Comparison of ENCODE assay signal across 15 cellular contexts in genomic region chr3:189529468-189529867, GRCh38.
DNase-seq lines count a peak whose midpoint lies in the region; ATAC-seq lines count a peak whose summit lies in the region.
"Had no signal": no experiment of that assay in that cellular context is flagged by ENCODE, and none has a peak within 500 bp of the region (broad histone marks: within the 10 kb centered on the region; RNA-seq: fewer than 3 reads in every experiment).

No MANE protein-coding gene starts in this region.

- peak overlapping the region; percentile 43 for H3K4me3 Mint-ChIP-seq in activated naive CD4-positive, alpha-beta T cell treated with anti-CD3 and anti-CD28 coated beads, Interleukin-2, amount 50 U/mL, for 24 hours
- no peak overlapping the region for H3K4me3 Mint-ChIP-seq in activated naive CD4-positive, alpha-beta T cell treated with anti-CD3 and anti-CD28 coated beads, Interleukin-2, amount 10 ng/mL, durations not matched to agents 7 days and 5 days
- peak overlapping the region; percentile 50 for H3K4me3 Mint-ChIP-seq in stimulated activated naive CD8-positive, alpha-beta T cell treated with anti-CD3 and anti-CD28 coated beads, Interleukin-15, Interleukin-2, amounts not matched to agents 100 ng/mL and 50 ng/mL, for 24 hours
- H3K4me3 Mint-ChIP-seq: brain had no signal

- CTCF ChIA-PET in activated naive CD4-positive, alpha-beta T cell treated with anti-CD3 and anti-CD28 coated beads, Interleukin-2, amount 10 ng/mL, durations not matched to agents 7 days and 5 days (lab: Charles Lee), result interaction anchor here (0.8 kb wide), 1 partner anchor 256 kb away, joined by 4 read pairs; no protein-coding TSS in a partner anchor

- peaks cover 28% of the 10 kb centered on the region for H3K4me1 Mint-ChIP-seq in activated naive CD4-positive, alpha-beta T cell treated with anti-CD3 and anti-CD28 coated beads, Interleukin-2, amount 50 U/mL, for 24 hours
- H3K4me1 Mint-ChIP-seq in activated naive CD4-positive, alpha-beta T cell treated with anti-CD3 and anti-CD28 coated beads, Interleukin-2, amount 10 ng/mL, durations not matched to agents 7 days and 5 days, result peaks cover 3% of the 10 kb centered on the region
- peaks cover 32% of the 10 kb centered on the region for H3K4me1 Mint-ChIP-seq in stimulated activated naive CD8-positive, alpha-beta T cell treated with anti-CD3 and anti-CD28 coated beads, Interleukin-15, Interleukin-2, amounts not matched to agents 100 ng/mL and 50 ng/mL, for 24 hours (ENCODE audit: low read depth)
- H3K4me1 Mint-ChIP-seq: brain had no signal

- H3K27ac Mint-ChIP-seq in activated naive CD4-positive, alpha-beta T cell treated with anti-CD3 and anti-CD28 coated beads, Interleukin-2, amount 50 U/mL, for 24 hours, result peak overlapping the region; percentile 98
- no peak overlapping the region for H3K27ac Mint-ChIP-seq in activated naive CD4-positive, alpha-beta T cell treated with anti-CD3 and anti-CD28 coated beads, Interleukin-2, amount 10 ng/mL, durations not matched to agents 7 days and 5 days
- peak overlapping the region; percentile 93 for H3K27ac Mint-ChIP-seq in stimulated activated naive CD8-positive, alpha-beta T cell treated with anti-CD3 and anti-CD28 coated beads, Interleukin-15, Interleukin-2, amounts not matched to agents 100 ng/mL and 50 ng/mL, for 24 hours
- H3K27ac Mint-ChIP-seq: brain had no signal

- ATAC-seq in GM21529 (IDR thresholded peaks at IDR 0.05; ENCODE audit: unreplicated experiment) (peak; percentile 66), HG03378 (IDR thresholded peaks at IDR 0.05; ENCODE audit: unreplicated experiment) (peak; percentile 75), HG03095 (IDR thresholded peaks at IDR 0.05; ENCODE audit: unreplicated experiment) (no peak)
- ATAC-seq: left ventricle myocardium superior, PC-3 had no signal

- DNase-seq in activated naive CD4-positive, alpha-beta T cell treated with anti-CD3 and anti-CD28 coated beads, Interleukin-2, amount 10 ng/mL, durations not matched to agents 7 days and 5 days, result no peak
- DNase-seq in NCI-H1930 (lab: John Stamatoyannopoulos, UW), result no peak
- no peak for DNase-seq in stimulated activated CD4-positive, alpha-beta T cell treated with anti-CD3 and anti-CD28 coated beads, Interleukin-4, amount 100 ng/mL, for 24 hours
- DNase-seq: DMS 273 treated with DMSO at 0.1 percent for 48 hours, KBM-7, left ventricle myocardium superior, NCI-H446, PC-3, tibial artery had no signal

- H3K9me3 Mint-ChIP-seq in activated naive CD4-positive, alpha-beta T cell treated with anti-CD3 and anti-CD28 coated beads, Interleukin-2, amount 50 U/mL, for 24 hours, result peaks cover 13% of the 10 kb centered on the region
- peaks cover 8% of the 10 kb centered on the region for H3K9me3 Mint-ChIP-seq in activated naive CD4-positive, alpha-beta T cell treated with anti-CD3 and anti-CD28 coated beads, Interleukin-2, amount 10 ng/mL, durations not matched to agents 7 days and 5 days
- H3K9me3 Mint-ChIP-seq in stimulated activated naive CD8-positive, alpha-beta T cell treated with anti-CD3 and anti-CD28 coated beads, Interleukin-15, Interleukin-2, amounts not matched to agents 100 ng/mL and 50 ng/mL, for 24 hours, result peaks cover 17% of the 10 kb centered on the region

- no peaks in the 10 kb centered on the region for H3K27me3 Mint-ChIP-seq in activated naive CD4-positive, alpha-beta T cell treated with anti-CD3 and anti-CD28 coated beads, Interleukin-2, amount 50 U/mL, for 24 hours
- no peaks in the 10 kb centered on the region for H3K27me3 Mint-ChIP-seq in activated naive CD4-positive, alpha-beta T cell treated with anti-CD3 and anti-CD28 coated beads, Interleukin-2, amount 10 ng/mL, durations not matched to agents 7 days and 5 days
- H3K27me3 Mint-ChIP-seq in stimulated activated naive CD8-positive, alpha-beta T cell treated with anti-CD3 and anti-CD28 coated beads, Interleukin-15, Interleukin-2, amounts not matched to agents 100 ng/mL and 50 ng/mL, for 24 hours, result no peaks in the 10 kb centered on the region

- no peaks in the 10 kb centered on the region for H3K36me3 Mint-ChIP-seq in activated naive CD4-positive, alpha-beta T cell treated with anti-CD3 and anti-CD28 coated beads, Interleukin-2, amount 50 U/mL, for 24 hours
- H3K36me3 Mint-ChIP-seq in activated naive CD4-positive, alpha-beta T cell treated with anti-CD3 and anti-CD28 coated beads, Interleukin-2, amount 10 ng/mL, durations not matched to agents 7 days and 5 days, result no peaks in the 10 kb centered on the region
- H3K36me3 Mint-ChIP-seq in stimulated activated naive CD8-positive, alpha-beta T cell treated with anti-CD3 and anti-CD28 coated beads, Interleukin-15, Interleukin-2, amounts not matched to agents 100 ng/mL and 50 ng/mL, for 24 hours (ENCODE audit: low read depth), result peaks cover 9% of the 10 kb centered on the region
- H3K36me3 Mint-ChIP-seq: brain had no signal
